In the genomic region with DNA sequence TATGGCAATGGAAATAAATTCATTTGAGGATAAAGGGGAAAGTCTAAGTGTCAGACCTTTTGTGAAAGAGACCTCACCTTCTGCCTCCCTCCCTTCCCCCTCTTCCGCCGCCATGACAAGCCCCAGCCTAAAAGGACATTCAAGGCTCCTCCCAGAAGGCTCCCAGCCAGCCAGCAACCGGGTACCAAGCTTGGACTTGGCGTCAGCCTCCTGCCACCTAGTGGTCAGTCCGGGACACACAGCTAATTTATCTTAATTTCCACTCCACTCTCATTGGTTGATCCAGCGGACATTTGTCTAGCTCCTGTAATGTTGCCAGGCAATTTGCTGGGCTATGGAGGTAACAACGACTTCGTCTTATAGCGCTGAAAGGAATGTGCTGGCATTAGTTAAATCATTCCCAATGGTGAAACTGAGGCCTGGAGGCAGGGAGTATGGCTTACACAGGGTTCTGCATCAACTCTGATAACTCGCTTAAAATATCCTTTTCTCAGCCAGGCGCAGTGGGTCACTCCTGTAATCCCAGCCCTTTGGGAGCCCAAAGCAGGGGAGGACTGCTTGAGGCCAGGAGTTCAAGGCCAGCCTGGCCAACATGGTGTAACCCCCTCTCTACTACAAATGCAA, we compare ENCODE assay signal across 8 cellular contexts. TPM values are rescaled to one million over a fixed set of nuclear protein-coding genes. Genes with fewer than 3 reads are reported as not detected.
DNase-seq lines count a peak whose midpoint lies in the region; ATAC-seq and TF ChIP-seq lines count a peak whose summit lies in the region.

No MANE protein-coding gene starts in this region.

- peaks cover 0 to 27% (median 21%) of the 10 kb centered on the region in 3 donors for H3K27me3 Mint-ChIP-seq in naive B cell
- peaks cover 13% of the 10 kb centered on the region for H3K27me3 Mint-ChIP-seq in stimulated activated memory B cell treated with anti-CD40 and anti-IgM and Interleukin-4, amounts not matched to agents 10 μg/mL and 1 μg/mL and 100 μg/mL, for 72 hours

- no peak overlapping the region for H3K4me3 Mint-ChIP-seq in naive B cell
- H3K4me3 Mint-ChIP-seq in stimulated activated memory B cell treated with anti-CD40 and anti-IgM and Interleukin-4, amounts not matched to agents 10 μg/mL and 1 μg/mL and 100 μg/mL, for 72 hours: no peak overlapping the region

- peaks cover 0 to 5% (median 0%) of the 10 kb centered on the region in 7 donors for H3K9me3 Mint-ChIP-seq in naive B cell
- H3K9me3 Mint-ChIP-seq in stimulated activated memory B cell treated with anti-CD40 and anti-IgM and Interleukin-4, amounts not matched to agents 10 μg/mL and 1 μg/mL and 100 μg/mL, for 72 hours: no peaks in the 10 kb centered on the region

- DNase-seq in DMS114 treated with DMSO at 0.1 percent for 48 hours (lab: John Stamatoyannopoulos, UW; ENCODE audit: unreplicated experiment) (peak; percentile 71), HS-5 (ENCODE audit: low read depth) (peak; percentile 51), NOMO-1 treated with DMSO at 0.1 percent for 48 hours (lab: John Stamatoyannopoulos, UW; ENCODE audit: unreplicated experiment) (peak; percentile 79), erythroblast (lab: John Stamatoyannopoulos, UW) (peak; percentile 87 to 91), naive B cell (peak; percentile 38)
- peak; percentile 48 for DNase-seq in activated CD8-positive, alpha-beta memory T cell treated with anti-CD3 and anti-CD28 coated beads, Interleukin-2, amount 50 U/mL, for 24 hours (ENCODE audit: extremely low read depth)

- peak; percentile 99 for ATAC-seq in GM21423 (IDR thresholded peaks at IDR 0.05; ENCODE audit: unreplicated experiment)
- peak; percentile 61 to 77 for ATAC-seq in naive B cell (ENCODE audit: low read depth in 2 of 2)
- ATAC-seq in stimulated activated memory B cell treated with anti-CD40 and anti-IgM and Interleukin-4, amounts not matched to agents 10 μg/mL and 1 μg/mL and 100 μg/mL, for 72 hours: peak; percentile 79

- no peaks in the 10 kb centered on the region for H3K4me1 Mint-ChIP-seq in naive B cell
- no peaks in the 10 kb centered on the region for H3K4me1 Mint-ChIP-seq in stimulated activated memory B cell treated with anti-CD40 and anti-IgM and Interleukin-4, amounts not matched to agents 10 μg/mL and 1 μg/mL and 100 μg/mL, for 72 hours

- no peak for TF ChIP-seq POLR2A in erythroblast (IDR thresholded peaks at IDR 0.05; ENCODE audit: low read length)

- H3K27ac Mint-ChIP-seq in naive B cell: no peak overlapping the region
- H3K27ac Mint-ChIP-seq in stimulated activated memory B cell treated with anti-CD40 and anti-IgM and Interleukin-4, amounts not matched to agents 10 μg/mL and 1 μg/mL and 100 μg/mL, for 72 hours: no peak overlapping the region

- no peaks in the 10 kb centered on the region for H3K36me3 Mint-ChIP-seq in naive B cell
- H3K36me3 Mint-ChIP-seq in stimulated activated memory B cell treated with anti-CD40 and anti-IgM and Interleukin-4, amounts not matched to agents 10 μg/mL and 1 μg/mL and 100 μg/mL, for 72 hours: no peaks in the 10 kb centered on the region

RNA-seq across cellular contexts. Expression of a gene that starts 19.3 kb away (rescaled TPM):
- polyA plus RNA-seq in naive B cell (ENCODE audit: low read depth in 6 of 6): not detected

Comparison
In these comparisons a context has a peak if more than half of its experiments do, and no peak if none do; other contexts are left out.
1. Peak in every context shown above with its lines: DNase-seq and ATAC-seq.
2. DNase-seq: peak in every context shown above with its lines; median percentile 89 in erythroblast; 79 in NOMO-1 treated with DMSO at 0.1 percent for 48 hours; 71 in DMS114 treated with DMSO at 0.1 percent for 48 hours; 51 in HS-5; 48 in activated CD8-positive, alpha-beta memory T cell treated with anti-CD3 and anti-CD28 coated beads, Interleukin-2, amount 50 U/mL, for 24 hours; 38 in naive B cell.